ENCODE assay signal across 9 cellular contexts in the genomic region with DNA sequence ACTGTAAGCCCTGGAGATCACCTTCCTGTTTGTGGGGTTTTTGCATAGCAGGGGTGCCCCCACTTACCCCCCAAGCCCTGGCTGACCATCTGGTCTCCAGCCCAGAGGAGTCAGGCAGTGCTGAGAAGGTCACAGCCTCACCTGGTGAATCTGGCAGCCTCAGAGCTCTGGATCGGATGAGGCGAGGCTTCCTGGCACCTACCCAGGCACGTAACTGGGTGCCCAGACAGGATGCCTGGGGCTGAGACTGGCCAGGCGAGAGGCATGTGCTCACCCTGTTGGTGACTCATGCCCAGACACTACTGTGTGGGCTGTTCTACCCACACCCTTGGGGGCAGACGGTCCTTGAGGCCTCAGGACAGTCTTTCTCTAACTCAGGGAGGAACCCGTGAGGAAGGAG. TPM values are rescaled to one million over a fixed set of nuclear protein-coding genes. Genes with fewer than 3 reads are reported as not detected.
DNase-seq lines count a peak whose midpoint lies in the region; ATAC-seq and TF ChIP-seq lines count a peak whose summit lies in the region.
"Had no signal": no experiment of that assay in that cellular context is flagged by ENCODE, and none has a peak within 500 bp of the region (broad histone marks: within the 10 kb centered on the region; RNA-seq: fewer than 3 reads in every experiment).

No MANE protein-coding gene starts in this region.

- H3K79me1 ChIP-seq in trophoblast cell (ENCODE audit: low read length): peaks cover 12% of the 10 kb centered on the region

- H4K12ac ChIP-seq in trophoblast cell (ENCODE audit: low read depth, low read length): no peak overlapping the region

- DNase-seq in DMS53 treated with DMSO at 0.1 percent for 48 hours (lab: John Stamatoyannopoulos, UW; ENCODE audit: unreplicated experiment) (peak; percentile 68), RWPE1 (ENCODE audit: low spot score) (peak; percentile 97), fibroblast of gingiva (ENCODE audit: low read depth) (peak; percentile 60), trophoblast cell (peak; percentile 85 to 98), NCI-H82 treated with DMSO at 0.1 percent for 48 hours (lab: John Stamatoyannopoulos, UW; ENCODE audit: unreplicated experiment) (no peak)

- no peak overlapping the region for H3K14ac ChIP-seq in trophoblast cell (ENCODE audit: low read length)

- H3K23ac ChIP-seq in trophoblast cell (ENCODE audit: low read length): no peak overlapping the region

- WGBS in trophoblast cell (ENCODE audit: extremely low coverage, insufficient coverage, insufficient read length): no CpG with 5 or more reads among the region's 6 CpGs

- no peak overlapping the region for H2AFZ ChIP-seq in trophoblast cell (ENCODE audit: insufficient read depth, low read length, poor library complexity)

- H3K36me3 ChIP-seq in trophoblast cell (ENCODE audit: control insufficient read depth in 1 of 2, insufficient read depth in 2 of 2, low read length in 2 of 2): no peaks in the 10 kb centered on the region

- H3K4me2 ChIP-seq in trophoblast cell (ENCODE audit: low read length): no peak overlapping the region

- H4K8ac ChIP-seq in trophoblast cell (ENCODE audit: low read depth, low read length): no peak overlapping the region

- H3K4me3 ChIP-seq in trophoblast cell (ENCODE audit: low read depth, low read length): no peak overlapping the region

- peaks cover 18 to 27% of the 10 kb centered on the region in 2 experiments for H3K4me1 ChIP-seq in trophoblast cell (ENCODE audit: control insufficient read depth in 1 of 2, insufficient read depth in 2 of 2, low read length in 2 of 2)

- H2BK12ac ChIP-seq in trophoblast cell (ENCODE audit: low read length): peak overlapping the region; percentile 25

- no peak for ATAC-seq in GM21447 (IDR thresholded peaks at IDR 0.05; ENCODE audit: unreplicated experiment)
- ATAC-seq in HG02678 (IDR thresholded peaks at IDR 0.05; ENCODE audit: unreplicated experiment): no peak
- no peak for ATAC-seq in GM18873 (IDR thresholded peaks at IDR 0.05; ENCODE audit: low FRiP score, unreplicated experiment)
- ATAC-seq: WTC11 had no signal

- no peak overlapping the region for H2AK5ac ChIP-seq in trophoblast cell (ENCODE audit: low read length)

- H3K27ac ChIP-seq in RWPE1: peak overlapping the region; percentile 100
- H3K27ac ChIP-seq in trophoblast cell (ENCODE audit: low read depth, low read length): peak overlapping the region; percentile 9

- POLR2A ChIA-PET in RWPE1 (lab: Yijun Ruan, JAX; ENCODE audit: low non-redundant PET): interaction anchor here (0.5 to 0.9 kb wide), 2 partner anchors 105 to 108 kb away, joined by 3 to 10 read pairs; no protein-coding TSS in a partner anchor

- CTCF ChIA-PET in RWPE1 (lab: Yijun Ruan, JAX): interaction anchor here (2.5 kb wide), 1 partner anchor 107 kb away, joined by 19 read pairs; no protein-coding TSS in a partner anchor

- no peak for TF ChIP-seq CTCF in RWPE1 (conservative IDR thresholded peaks at IDR 0.05; ENCODE audit: low read depth)

- no peak overlapping the region for H3K9ac ChIP-seq in trophoblast cell (ENCODE audit: low read length)

- peak overlapping the region; percentile 40 for H4K91ac ChIP-seq in trophoblast cell (ENCODE audit: low read depth, low read length)

- no peak overlapping the region for H3K4ac ChIP-seq in trophoblast cell (ENCODE audit: low read depth, low read length)

- H2BK120ac ChIP-seq in trophoblast cell (ENCODE audit: insufficient read depth, low read length, poor library complexity): no peak overlapping the region

- H2BK5ac ChIP-seq in trophoblast cell (ENCODE audit: low read depth, low read length, poor library complexity): no peak overlapping the region

- H3K27me3 ChIP-seq in trophoblast cell (ENCODE audit: insufficient read depth, low read length): no peaks in the 10 kb centered on the region

- H3K9me3 ChIP-seq in trophoblast cell (ENCODE audit: insufficient read depth, low read depth, low read length): peaks cover 2% of the 10 kb centered on the region

- H3K79me2 ChIP-seq in trophoblast cell (ENCODE audit: control insufficient read depth, insufficient read depth, low read length, poor library complexity): no peaks in the 10 kb centered on the region

- H3K18ac ChIP-seq in trophoblast cell (ENCODE audit: low read length): no peak overlapping the region

RNA-seq across cellular contexts. Expression of a gene that starts 15.2 kb away (rescaled TPM):
- not detected in 2 replicates for polyA plus RNA-seq in trophoblast cell (2013)

RNA-seq across cellular contexts. Expression of a gene that starts 28.7 kb away (rescaled TPM):
- 0.44 and 0.59 TPM in 2 replicates for polyA plus RNA-seq in trophoblast cell (2013)
